1 cellular context compared by ENCODE assay signal in genomic region chr10:52135101-52135500, GRCh38.
TF ChIP-seq lines count a peak whose summit lies in the region.

No MANE protein-coding gene starts in this region.

TF ChIP-seq in H1, 55 proteins besides CTCF, POLR2A, EP300 and RAD21:
- TF ChIP-seq SIN3A (conservative IDR thresholded peaks at IDR 0.05 in 1 of 2, IDR thresholded peaks at IDR 0.05 in 1 of 2; ENCODE audit: low read depth in 1 of 2, low read length in 2 of 2): no peak
- no peak for TF ChIP-seq CEBPB (IDR thresholded peaks at IDR 0.05; ENCODE audit: low read depth, low read length)
